8 cellular contexts compared by ENCODE assay signal in genomic region chr10:72171175-72171630, GRCh38. TPM values are rescaled to one million over a fixed set of nuclear protein-coding genes. Genes with fewer than 3 reads are reported as not detected.
DNase-seq lines count a peak whose midpoint lies in the region; ATAC-seq and TF ChIP-seq lines count a peak whose summit lies in the region.
"Had no signal": no experiment of that assay in that cellular context is flagged by ENCODE, and none has a peak within 500 bp of the region (broad histone marks: within the 10 kb centered on the region; RNA-seq: fewer than 3 reads in every experiment).

No MANE protein-coding gene starts in this region.

- no peaks in the 10 kb centered on the region for H3F3A ChIP-seq in smooth muscle cell (ENCODE audit: low read depth)

- H4K20me1 ChIP-seq in HCT116 (ENCODE audit: insufficient read depth), result no peaks in the 10 kb centered on the region
- H4K20me1 ChIP-seq in smooth muscle cell (ENCODE audit: low read depth), result no peaks in the 10 kb centered on the region

- peak overlapping the region; percentile 26 for H3K9ac ChIP-seq in HCT116 (ENCODE audit: low read length)
- no peak overlapping the region for H3K9ac ChIP-seq in smooth muscle cell (ENCODE audit: low read depth)

- no peaks in the 10 kb centered on the region for H3K9me2 ChIP-seq in HCT116 (ENCODE audit: insufficient read depth)

- peak; percentile 46 for TF ChIP-seq RAD21 in HCT116 (IDR thresholded peaks at IDR 0.05; ENCODE audit: low read depth)

- no peaks in the 10 kb centered on the region for H3K9me3 Mint-ChIP-seq in CD4-positive, alpha-beta T cell

- peaks cover 67 to 75% of the 10 kb centered on the region in 2 experiments for H3K4me1 ChIP-seq in HCT116 (ENCODE audit: control insufficient read depth in 1 of 2, insufficient read depth in 2 of 2, low read length in 2 of 2)
- no peaks in the 10 kb centered on the region for H3K4me1 ChIP-seq in smooth muscle cell (ENCODE audit: low read depth)

- H3K27me3 ChIP-seq in HCT116 (ENCODE audit: insufficient read depth, low read length), result no peaks in the 10 kb centered on the region
- no peaks in the 10 kb centered on the region for H3K27me3 ChIP-seq in smooth muscle cell (ENCODE audit: low read depth)
- H3K27me3 ChIP-seq in CD4-positive, alpha-beta T cell (ENCODE audit: control insufficient read depth, insufficient read depth, low read length), result no peaks in the 10 kb centered on the region
- H3K27me3 ChIP-seq: gastrocnemius medialis had no signal

- peak; percentile 92 for DNase-seq in HCT116 (ENCODE audit: low read depth, low spot score)
- DNase-seq in T-helper 17 cell, result no peak
- DNase-seq in fibroblast of villous mesenchyme (ENCODE audit: low read depth), result peak; percentile 82
- DNase-seq in smooth muscle cell (lab: John Stamatoyannopoulos, UW; ENCODE audit: unreplicated experiment), result no peak
- DNase-seq in CD4-positive, alpha-beta T cell, result no peak
- DNase-seq in UCSD-AML1 (lab: John Stamatoyannopoulos, UW; ENCODE audit: unreplicated experiment), result no peak
- DNase-seq: gastrocnemius medialis had no signal

- TF ChIP-seq CTCF in HCT116 (IDR thresholded peaks at IDR 0.05 in 2 of 3, conservative IDR thresholded peaks at IDR 0.05 in 1 of 3; ENCODE audit: borderline replicate concordance in 1 of 3, insufficient read depth in 1 of 3, low read depth in 2 of 3, low read length in 2 of 3) (no peak), fibroblast of villous mesenchyme (IDR thresholded peaks at IDR 0.05; ENCODE audit: insufficient read depth, low read depth, low read length) (no peak), smooth muscle cell (IDR thresholded peaks at IDR 0.05; ENCODE audit: borderline replicate concordance, insufficient read depth, poor library complexity, severe bottlenecking) (no peak)
- no peak for TF ChIP-seq CTCF in CD4-positive, alpha-beta T cell (IDR thresholded peaks at IDR 0.05)

- BruUV-seq in HCT116 (replicated peaks; lab: Mats Ljungman, UMichigan), result no TSS peak

- H3K36me3 Mint-ChIP-seq in T-helper 17 cell (ENCODE audit: low read depth), result no peaks in the 10 kb centered on the region
- H3K36me3 Mint-ChIP-seq in CD4-positive, alpha-beta T cell (ENCODE audit: low read depth), result peaks cover 14% of the 10 kb centered on the region

- CTCF ChIA-PET in HCT116 (lab: Charles Lee), result interaction anchor here (1.2 kb wide), 1 partner anchor 45 kb away, joined by 3 read pairs; no protein-coding TSS in a partner anchor
- CTCF ChIA-PET in CD4-positive, alpha-beta T cell (lab: Charles Lee), result interaction anchor here (0.6 kb wide), 1 partner anchor 42 kb away, joined by 3 read pairs; no protein-coding TSS in a partner anchor

- no peak overlapping the region for H3K4me3 Mint-ChIP-seq in T-helper 17 cell
- no peak overlapping the region for H3K4me3 Mint-ChIP-seq in CD4-positive, alpha-beta T cell

- H3K79me2 ChIP-seq in HCT116 (ENCODE audit: insufficient read depth, low read length), result no peaks in the 10 kb centered on the region
- H3K79me2 ChIP-seq in smooth muscle cell (ENCODE audit: low read depth), result no peaks in the 10 kb centered on the region

- H3K4me3 ChIP-seq in HCT116 (replicated peaks in 1 of 2; ENCODE audit: low read depth in 1 of 2, low read length in 2 of 2) (peak overlapping the region in 1 of 2 experiments; percentile 25; a peak in 2 of 4 replicates), fibroblast of villous mesenchyme (ENCODE audit: low read depth, low read length) (no peak overlapping the region), smooth muscle cell (no peak overlapping the region)
- H3K4me3 ChIP-seq: gastrocnemius medialis had no signal

- H3K27ac ChIP-seq in HCT116 (ENCODE audit: low read depth, low read length), result peak overlapping the region; percentile 87
- peak overlapping the region; percentile 10 for H3K27ac ChIP-seq in smooth muscle cell (ENCODE audit: low read depth)
- H3K27ac ChIP-seq in CD4-positive, alpha-beta T cell (ENCODE audit: low read depth, low read length), result no peak overlapping the region
- H3K27ac ChIP-seq: gastrocnemius medialis had no signal

- peak; percentile 83 for ATAC-seq in HCT116
- ATAC-seq in T-helper 17 cell, result no peak
- ATAC-seq in GM21825 (IDR thresholded peaks at IDR 0.05; ENCODE audit: unreplicated experiment), result no peak
- no peak for ATAC-seq in CD4-positive, alpha-beta T cell (ENCODE audit: poor library complexity)
- ATAC-seq: gastrocnemius medialis had no signal

- no peaks in the 10 kb centered on the region for H3K9me3 ChIP-seq in HCT116 (ENCODE audit: control insufficient read depth in 1 of 2, insufficient read depth in 1 of 2, low read depth in 1 of 2, low read length in 2 of 2)
- no peaks in the 10 kb centered on the region for H3K9me3 ChIP-seq in T-helper 17 cell (ENCODE audit: control insufficient read depth, low read length, poor library complexity, severe bottlenecking)
- no peaks in the 10 kb centered on the region for H3K9me3 ChIP-seq in smooth muscle cell (replicated peaks; ENCODE audit: low read depth)
- H3K9me3 ChIP-seq in CD4-positive, alpha-beta T cell (ENCODE audit: control insufficient read depth, low read length), result no peaks in the 10 kb centered on the region
- H3K9me3 ChIP-seq: gastrocnemius medialis had no signal

- RAD21 ChIA-PET in HCT116 (lab: Charles Lee; ENCODE audit: low non-redundant PET in 1 of 2, low total read pairs in 2 of 2, uncharacterized antibody in 2 of 2, unreplicated experiment in 2 of 2), result no interaction called here

- H3K4me1 Mint-ChIP-seq in T-helper 17 cell, result peaks cover 7% of the 10 kb centered on the region
- peaks cover 18% of the 10 kb centered on the region for H3K4me1 Mint-ChIP-seq in CD4-positive, alpha-beta T cell (ENCODE audit: low read depth)

- H3K27me3 Mint-ChIP-seq in T-helper 17 cell, result no peaks in the 10 kb centered on the region
- H3K27me3 Mint-ChIP-seq in CD4-positive, alpha-beta T cell, result no peaks in the 10 kb centered on the region

- H2AFZ ChIP-seq in HCT116 (ENCODE audit: low read depth, low read length, poor library complexity, severe bottlenecking) (no peak overlapping the region), smooth muscle cell (ENCODE audit: low read depth) (no peak overlapping the region)

- no peaks in the 10 kb centered on the region for H3K36me3 ChIP-seq in HCT116 (ENCODE audit: control insufficient read depth in 1 of 2, insufficient read depth in 2 of 2, low read length in 2 of 2)
- no peaks in the 10 kb centered on the region for H3K36me3 ChIP-seq in smooth muscle cell (ENCODE audit: low read depth)
- H3K36me3 ChIP-seq: gastrocnemius medialis had no signal

- TF ChIP-seq POLR2A in HCT116 (IDR thresholded peaks at IDR 0.05; ENCODE audit: borderline replicate concordance, extremely low read depth, insufficient read depth, insufficient read length), result no peak

- POLR2A ChIA-PET in HCT116 (lab: Charles Lee), result interaction anchor here (0.7 to 1.4 kb wide), 4 partner anchors 11 to 150 kb away, joined by 3 to 4 read pairs (median 3); no protein-coding TSS in a partner anchor
- POLR2A ChIA-PET in CD4-positive, alpha-beta T cell (lab: Charles Lee), result no interaction called here

- H3K27ac Mint-ChIP-seq in T-helper 17 cell, result peak overlapping the region; percentile 76
- H3K27ac Mint-ChIP-seq in CD4-positive, alpha-beta T cell, result no peak overlapping the region

- intact Hi-C loops in HCT116 (cut with micrococcal nuclease), result loop anchor here (2.0 to 5.0 kb wide), 2 partner anchors 46 to 156 kb away; partner anchors contain the start of genes ANAPC16 and ASCC1
- intact Hi-C loops in CD4-positive, alpha-beta T cell (cut with DNase I, micrococcal nuclease), result no loop called here

- 57% methylated on average over 7 of the region's 7 CpGs for WGBS in smooth muscle cell (ENCODE audit: low lambda C conversion rate)

- H3K4me2 ChIP-seq in HCT116 (ENCODE audit: low read length) (peak overlapping the region; percentile 69), smooth muscle cell (no peak overlapping the region)

TF ChIP-seq in HCT116, 20 proteins besides CTCF, POLR2A, EP300 and RAD21 (continues in another document):
- TF ChIP-seq CBX3 (IDR thresholded peaks at IDR 0.05; ENCODE audit: low read depth) (peak; percentile 91), SIN3A (IDR thresholded peaks at IDR 0.05; ENCODE audit: low read depth) (peak; percentile 74), YY1 (IDR thresholded peaks at IDR 0.05; ENCODE audit: extremely low read depth, insufficient replicate concordance, low read depth, low read length) (peak; percentile 3), POLR2AphosphoS5 (IDR thresholded peaks at IDR 0.05; ENCODE audit: low read depth, low read length) (peak; percentile 57; the same call in 1 of the 2 replicates), MAX (IDR thresholded peaks at IDR 0.05) (peak; percentile 69), FOSL1 (IDR thresholded peaks at IDR 0.05; ENCODE audit: low read depth) (peak; percentile 88), SP1 (IDR thresholded peaks at IDR 0.05; ENCODE audit: low read depth) (peak; percentile 86), TCF7L2 (IDR thresholded peaks at IDR 0.05; ENCODE audit: borderline replicate concordance, extremely low read depth, insufficient read depth, insufficient read length) (peak; percentile 77), JUND (IDR thresholded peaks at IDR 0.05) (peak; percentile 92), ELF1 (IDR thresholded peaks at IDR 0.05; ENCODE audit: borderline replicate concordance, low read depth) (no peak; the same call in 1 of the 2 replicates), EGR1 (IDR thresholded peaks at IDR 0.05; ENCODE audit: low read depth) (0 out of 2 replicates have a peak, but pooled peaks have one; percentile 8), ZNF274 (IDR thresholded peaks at IDR 0.05; ENCODE audit: low read depth, low read length) (no peak)

RNA-seq across cellular contexts. Expression of gene ANAPC16, which starts 44.6 kb away (rescaled TPM):
- 71.1 TPM for total RNA-seq in HCT116 (2021; ENCODE audit: unreplicated experiment)
- 64.1 and 72.3 TPM in 2 replicates for polyA plus RNA-seq in HCT116 (2012)
- 10 to 100 TPM; 69.5 to 85.7 TPM for total RNA-seq in T-helper 17 cell
- 43.2 and 66.1 TPM in 2 replicates for total RNA-seq in fibroblast of villous mesenchyme
- total RNA-seq in smooth muscle cell, result 50.8 and 81.8 TPM in 2 replicates
- 76.4 and 80.8 TPM in 2 replicates for polyA plus RNA-seq in smooth muscle cell
- total RNA-seq in CD4-positive, alpha-beta T cell, result 10 to 100 TPM; 61.9 to 64.3 TPM

RNA-seq across cellular contexts. Expression of gene ASCC1, which starts 44.9 kb away (rescaled TPM):
- total RNA-seq in HCT116 (2021; ENCODE audit: unreplicated experiment), result 34.5 TPM
- 21.8 and 28.4 TPM in 2 replicates for polyA plus RNA-seq in HCT116 (2012)
- total RNA-seq in T-helper 17 cell, result 10 to 100 TPM; 14.0 to 14.6 TPM
- 32.5 and 41.0 TPM in 2 replicates for total RNA-seq in fibroblast of villous mesenchyme
- 28.1 and 37.0 TPM in 2 replicates for total RNA-seq in smooth muscle cell
- polyA plus RNA-seq in smooth muscle cell, result 24.0 and 24.7 TPM in 2 replicates
- total RNA-seq in CD4-positive, alpha-beta T cell, result 10 to 100 TPM; 16.5 to 19.0 TPM

Comparison
In these comparisons a context has a peak if more than half of its experiments do, and no peak if none do; other contexts are left out.
1. DNase-seq: peak in HCT116 (single experiment) and fibroblast of villous mesenchyme (single experiment); none in T-helper 17 cell (0 of 3), smooth muscle cell (single experiment), CD4-positive, alpha-beta T cell (0 of 10) and UCSD-AML1 (single experiment).